8 cellular contexts compared by ENCODE assay signal in the genomic region with DNA sequence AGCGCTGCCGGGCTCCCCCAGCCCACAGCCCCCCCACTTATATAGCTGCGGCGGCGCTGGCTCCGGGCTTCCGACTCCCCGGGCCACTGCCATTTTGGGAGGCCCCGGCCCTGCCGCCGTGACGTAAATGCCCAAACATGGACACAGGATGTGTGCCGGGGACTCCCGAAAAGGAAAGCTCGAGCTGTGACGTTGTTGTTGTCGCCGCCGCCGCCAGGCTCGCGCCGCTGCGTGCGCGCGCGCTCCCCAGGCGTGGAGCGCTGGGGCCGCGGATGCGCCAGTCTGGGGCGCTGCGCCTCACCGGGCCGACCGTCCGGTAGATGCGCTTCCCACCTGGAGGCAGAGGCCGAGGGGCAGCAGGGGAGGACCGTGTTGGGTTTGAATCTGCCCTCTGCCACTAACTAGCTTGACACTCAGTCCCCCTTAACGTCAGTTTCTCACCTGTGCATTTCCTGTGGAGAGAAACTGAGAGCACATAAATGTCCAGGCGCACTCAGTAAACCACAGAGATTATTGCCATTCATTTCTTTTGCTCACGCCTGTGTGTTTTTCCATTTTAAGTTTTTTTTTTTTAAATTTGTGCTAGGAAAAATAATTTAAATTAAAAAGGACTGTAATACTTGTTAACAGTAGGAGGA. TPM values are rescaled to one million over a fixed set of nuclear protein-coding genes. Genes with fewer than 3 reads are reported as not detected.
A peak's percentile ranks its signal among the peaks of the same experiment; 100 is the strongest.
DNase-seq lines count a peak whose midpoint lies in the region; ATAC-seq and TF ChIP-seq lines count a peak whose summit lies in the region.

A gene (minus strand): TSS at position 15 of the 638 bp plus-strand sequence. CDS start 231 bp downstream, outside the sequence.

- peak within 1 kb of the TSS; percentile 48 to 56 (median 50) for H3K4me3 ChIP-seq in esophagus muscularis mucosa

- H3K36me3 Mint-ChIP-seq in activated T-cell treated with anti-CD3 and anti-CD28 coated beads, Interleukin-2, amount 50 U/mL, for 4 hours (ENCODE audit: insufficient read depth): no peaks in the 10 kb centered on the region
- H3K36me3 Mint-ChIP-seq in nephron progenitor cell (ENCODE audit: low read depth): no peaks in the 10 kb centered on the region

- H3K27ac Mint-ChIP-seq in nephron progenitor cell: no peak within 1 kb of the TSS
- no peak within 1 kb of the TSS for H3K27ac Mint-ChIP-seq in stimulated activated naive CD8-positive, alpha-beta T cell treated with anti-CD3 and anti-CD28 coated beads, Interleukin-15, amount 100 ng/mL, for 72 hours

- ATAC-seq in GM21576 (IDR thresholded peaks at IDR 0.05; ENCODE audit: unreplicated experiment): peak; percentile 90
- peak; percentile 95 to 96 for ATAC-seq in activated T-cell treated with anti-CD3 and anti-CD28 coated beads, Interleukin-2, amount 50 U/mL, for 4 hours
- ATAC-seq in stimulated activated naive CD8-positive, alpha-beta T cell treated with anti-CD3 and anti-CD28 coated beads, Interleukin-15, amount 100 ng/mL, for 72 hours: peak; percentile 95

- H3K9me3 Mint-ChIP-seq in activated T-cell treated with anti-CD3 and anti-CD28 coated beads, Interleukin-2, amount 50 U/mL, for 4 hours: no peaks in the 10 kb centered on the region
- H3K9me3 Mint-ChIP-seq in nephron progenitor cell: no peaks in the 10 kb centered on the region
- H3K9me3 Mint-ChIP-seq in stimulated activated naive CD8-positive, alpha-beta T cell treated with anti-CD3 and anti-CD28 coated beads, Interleukin-15, amount 100 ng/mL, for 72 hours: no peaks in the 10 kb centered on the region

- H3K4me1 ChIP-seq in esophagus muscularis mucosa: peaks cover 17 to 32% (median 27%) of the 10 kb centered on the region in 4 donors

- no peak for TF ChIP-seq CTCF in esophagus muscularis mucosa (IDR thresholded peaks at IDR 0.05)
- TF ChIP-seq CTCF in nephron progenitor cell (IDR thresholded peaks at IDR 0.05): no peak

- H3K9me3 ChIP-seq in esophagus muscularis mucosa: no peaks in the 10 kb centered on the region

- peak; percentile 95 for DNase-seq in D341Med (ENCODE audit: low spot score)
- DNase-seq in HuH-7 (ENCODE audit: low spot score): peak; percentile 82
- DNase-seq in OCI-M1 (lab: John Stamatoyannopoulos, UW): peak; percentile 75
- peak; percentile 86 for DNase-seq in activated T-cell treated with anti-CD3 and anti-CD28 coated beads, Interleukin-2, amount 50 U/mL, for 4 hours
- no peak for DNase-seq in esophagus muscularis mucosa (ENCODE audit: extremely low spot score)
- DNase-seq in nephron progenitor cell: peak; percentile 71
- peak; percentile 87 to 92 for DNase-seq in stimulated activated naive CD8-positive, alpha-beta T cell treated with anti-CD3 and anti-CD28 coated beads, Interleukin-15, amount 100 ng/mL, for 72 hours

- no peak for TF ChIP-seq POLR2A in esophagus muscularis mucosa (IDR thresholded peaks at IDR 0.05; ENCODE audit: low read depth)

- peaks cover 16% of the 10 kb centered on the region for H3K4me1 Mint-ChIP-seq in activated T-cell treated with anti-CD3 and anti-CD28 coated beads, Interleukin-2, amount 50 U/mL, for 4 hours (ENCODE audit: low read depth)
- no peaks in the 10 kb centered on the region for H3K4me1 Mint-ChIP-seq in nephron progenitor cell
- H3K4me1 Mint-ChIP-seq in stimulated activated naive CD8-positive, alpha-beta T cell treated with anti-CD3 and anti-CD28 coated beads, Interleukin-15, amount 100 ng/mL, for 72 hours: peaks cover 26% of the 10 kb centered on the region

- 2% methylated on average over 28 of the region's 45 CpGs for WGBS in esophagus muscularis mucosa

- intact Hi-C loops in esophagus muscularis mucosa (cut with DNase I): no loop called here

- peaks cover 6 to 92% (median 54%) of the 10 kb centered on the region in 4 donors for H3K27me3 ChIP-seq in esophagus muscularis mucosa

- TF ChIP-seq EP300 in esophagus muscularis mucosa (IDR thresholded peaks at IDR 0.05): no peak

- no peaks in the 10 kb centered on the region for H3K36me3 ChIP-seq in esophagus muscularis mucosa

- peaks cover 69% of the 10 kb centered on the region for H3K27me3 Mint-ChIP-seq in activated T-cell treated with anti-CD3 and anti-CD28 coated beads, Interleukin-2, amount 50 U/mL, for 4 hours (ENCODE audit: low read depth)
- peaks cover 100% of the 10 kb centered on the region for H3K27me3 Mint-ChIP-seq in nephron progenitor cell (ENCODE audit: low read depth, poor library complexity)
- peaks cover 91% of the 10 kb centered on the region for H3K27me3 Mint-ChIP-seq in stimulated activated naive CD8-positive, alpha-beta T cell treated with anti-CD3 and anti-CD28 coated beads, Interleukin-15, amount 100 ng/mL, for 72 hours

- H3K4me3 Mint-ChIP-seq in activated T-cell treated with anti-CD3 and anti-CD28 coated beads, Interleukin-2, amount 50 U/mL, for 4 hours: peak within 1 kb of the TSS; percentile 74
- peak within 1 kb of the TSS; percentile 66 for H3K4me3 Mint-ChIP-seq in nephron progenitor cell
- H3K4me3 Mint-ChIP-seq in stimulated activated naive CD8-positive, alpha-beta T cell treated with anti-CD3 and anti-CD28 coated beads, Interleukin-15, amount 100 ng/mL, for 72 hours: peak within 1 kb of the TSS; percentile 83 to 86

- no peak within 1 kb of the TSS for H3K27ac ChIP-seq in esophagus muscularis mucosa (replicated peaks in 1 of 4)

RNA-seq across cellular contexts. Expression of the gene that starts here (rescaled TPM):
- 1 to 10 TPM in 1 of 3 donors, under 1 TPM in 2; 0.79 to 1.1 (median 0.87) TPM for total RNA-seq in activated T-cell treated with anti-CD3 and anti-CD28 coated beads, Interleukin-2, amount 50 U/mL, for 4 hours
- total RNA-seq in esophagus muscularis mucosa: under 1 TPM in 1 of 4 donors, not detected in 3; 0.17 TPM
